ENCODE assay signal across 17 cellular contexts in the genomic region with DNA sequence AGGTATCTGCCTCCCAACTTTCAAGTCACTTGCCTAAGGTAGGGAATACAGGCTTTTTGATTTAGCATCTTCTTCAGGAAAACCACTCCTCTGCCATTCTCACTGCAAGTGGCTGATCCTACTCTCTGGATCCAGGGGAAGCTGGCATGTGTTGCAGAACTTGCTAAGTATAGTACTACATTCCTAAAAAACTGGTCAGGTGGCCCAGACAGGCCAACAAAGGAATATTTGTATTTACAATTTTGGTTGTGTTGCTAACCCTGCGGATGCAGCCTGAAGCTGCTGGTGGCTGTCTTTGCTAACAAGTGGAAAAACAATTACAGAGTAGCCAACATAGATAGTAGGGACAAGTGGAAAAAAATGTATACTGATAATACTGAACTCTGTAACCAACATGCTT.
DNase-seq lines count a peak whose midpoint lies in the region; ATAC-seq and TF ChIP-seq lines count a peak whose summit lies in the region.
"Had no signal": no experiment of that assay in that cellular context is flagged by ENCODE, and none has a peak within 500 bp of the region (broad histone marks: within the 10 kb centered on the region; RNA-seq: fewer than 3 reads in every experiment).

No MANE protein-coding gene starts in this region.

- H3K27ac ChIP-seq in heart right ventricle (peak overlapping the region in 7 of 10 donors; percentile 17 to 93 (median 87)), right atrium auricular region (peak overlapping the region in 1 of 2 donors; percentile 95), mesendoderm (ENCODE audit: low read depth, low read length) (no peak overlapping the region), tibial artery (peak overlapping the region; percentile 79 to 89), SK-N-SH (ENCODE audit: low read depth in 2 of 2, low read length in 1 of 2) (no peak overlapping the region)
- H3K27ac ChIP-seq: BLaER1 treated with 17β-estradiol and CSF1 and Interleukin-3, amounts not matched to agents 10 nM and 100 nM; HL-60 had no signal

- peak in 1 of 8 donors; percentile 14 for ATAC-seq in heart right ventricle
- ATAC-seq: CD8-positive, alpha-beta T cell; HCT116 had no signal

- H2AFZ ChIP-seq in SK-N-SH (ENCODE audit: low read depth), result no peak overlapping the region

- CTCF ChIA-PET in SK-N-SH (lab: Yijun Ruan, JAX), result no interaction called here

- H3K4me1 ChIP-seq in heart right ventricle, result peaks cover 2 to 45% (median 31%) of the 10 kb centered on the region in 9 donors
- peaks cover 0 to 46% of the 10 kb centered on the region in 2 donors for H3K4me1 ChIP-seq in right atrium auricular region
- no peaks in the 10 kb centered on the region for H3K4me1 ChIP-seq in mesendoderm (ENCODE audit: control insufficient read depth, low read depth, low read length)
- peaks cover 0 to 46% (median 19%) of the 10 kb centered on the region in 4 donors for H3K4me1 ChIP-seq in tibial artery
- peaks cover 0 to 13% of the 10 kb centered on the region in 2 experiments; a peak in 2 of 4 replicates for H3K4me1 ChIP-seq in SK-N-SH (ENCODE audit: control insufficient read depth in 1 of 2, insufficient read depth in 2 of 2, low read depth in 1 of 2, low read length in 1 of 2)

- H3K4ac ChIP-seq in mesendoderm (ENCODE audit: low read depth, low read length), result no peak overlapping the region

- no peak overlapping the region for H3K4me3 ChIP-seq in heart right ventricle
- no peak overlapping the region for H3K4me3 ChIP-seq in right atrium auricular region
- no peak overlapping the region for H3K4me3 ChIP-seq in mesendoderm (ENCODE audit: low read length)
- no peak overlapping the region for H3K4me3 ChIP-seq in tibial artery
- H3K4me3 ChIP-seq in SK-N-SH (ENCODE audit: low read depth in 2 of 2, low read length in 1 of 2), result no peak overlapping the region
- H3K4me3 ChIP-seq: BLaER1 treated with 17β-estradiol and CSF1 and Interleukin-3, amounts not matched to agents 10 nM and 100 nM had no signal

- H2AK5ac ChIP-seq in mesendoderm (ENCODE audit: low read length), result no peak overlapping the region

- H3K9ac ChIP-seq in mesendoderm (ENCODE audit: low read length), result no peak overlapping the region
- H3K9ac ChIP-seq in SK-N-SH, result no peak overlapping the region
- H3K9ac ChIP-seq: BLaER1 treated with 17β-estradiol and CSF1 and Interleukin-3, amounts not matched to agents 10 nM and 100 nM had no signal

- H4K20me1 ChIP-seq in SK-N-SH (ENCODE audit: insufficient read depth), result no peaks in the 10 kb centered on the region
- H4K20me1 ChIP-seq: BLaER1 treated with 17β-estradiol and CSF1 and Interleukin-3, amounts not matched to agents 10 nM and 100 nM had no signal

- H2BK5ac ChIP-seq in mesendoderm (ENCODE audit: low read length), result no peak overlapping the region

- intact Hi-C loops in heart right ventricle (cut with DNase I), result no loop called here
- intact Hi-C loops in tibial artery (cut with DNase I; ENCODE audit: low total_unique reads), result no loop called here

- in situ Hi-C loops in SK-MEL-5 (cut with HindIII; ENCODE audit: low pct_unique_long_range_greater_than_20kb, low sequenced_read_pairs), result no loop called here

- no peaks in the 10 kb centered on the region for H3K79me1 ChIP-seq in mesendoderm (ENCODE audit: low read length)

- no peak overlapping the region for H3K23ac ChIP-seq in mesendoderm (ENCODE audit: low read length)

- TF ChIP-seq EP300 in SK-N-SH (IDR thresholded peaks at IDR 0.05; ENCODE audit: borderline replicate concordance in 1 of 2, low read depth in 1 of 2, low read length in 1 of 2), result no peak

- TF ChIP-seq RAD21 in SK-N-SH (IDR thresholded peaks at IDR 0.05; ENCODE audit: low read length), result no peak

- no peaks in the 10 kb centered on the region for H3K36me3 ChIP-seq in heart right ventricle
- H3K36me3 ChIP-seq in right atrium auricular region, result no peaks in the 10 kb centered on the region
- no peaks in the 10 kb centered on the region for H3K36me3 ChIP-seq in mesendoderm (ENCODE audit: control insufficient read depth, insufficient read depth, low read length)
- H3K36me3 ChIP-seq in tibial artery, result no peaks in the 10 kb centered on the region
- no peaks in the 10 kb centered on the region for H3K36me3 ChIP-seq in SK-N-SH (replicated peaks in 1 of 2; ENCODE audit: control insufficient read depth in 1 of 2, insufficient read depth in 2 of 2, low read length in 1 of 2)
- H3K36me3 ChIP-seq: BLaER1 treated with 17β-estradiol and CSF1 and Interleukin-3, amounts not matched to agents 10 nM and 100 nM had no signal

- POLR2A ChIA-PET in SK-N-SH (lab: Yijun Ruan, JAX), result no interaction called here

- H3F3A ChIP-seq in SK-N-SH (replicated peaks; ENCODE audit: insufficient read depth), result peaks cover 11% of the 10 kb centered on the region

- TF ChIP-seq CTCF in heart right ventricle (IDR thresholded peaks at IDR 0.05) (no peak), right atrium auricular region (IDR thresholded peaks at IDR 0.05) (no peak), tibial artery (IDR thresholded peaks at IDR 0.05) (no peak), SK-N-SH (IDR thresholded peaks at IDR 0.05) (no peak)

- no peak overlapping the region for H2BK120ac ChIP-seq in mesendoderm (ENCODE audit: low read depth, low read length)

- no peaks in the 10 kb centered on the region for H3K27me3 ChIP-seq in heart right ventricle
- H3K27me3 ChIP-seq in right atrium auricular region, result no peaks in the 10 kb centered on the region
- no peaks in the 10 kb centered on the region for H3K27me3 ChIP-seq in mesendoderm (ENCODE audit: insufficient read depth, low read length, poor library complexity)
- no peaks in the 10 kb centered on the region for H3K27me3 ChIP-seq in tibial artery
- H3K27me3 ChIP-seq in SK-N-SH (ENCODE audit: insufficient read depth), result no peaks in the 10 kb centered on the region
- H3K27me3 ChIP-seq: BLaER1 treated with 17β-estradiol and CSF1 and Interleukin-3, amounts not matched to agents 10 nM and 100 nM had no signal

- no peaks in the 10 kb centered on the region for H3K9me2 ChIP-seq in SK-N-SH

- H3K9me3 ChIP-seq in heart right ventricle (peaks cover 0 to 5% (median 0%) of the 10 kb centered on the region in 11 donors), right atrium auricular region (no peaks in the 10 kb centered on the region), tibial artery (no peaks in the 10 kb centered on the region), SK-N-SH (no peaks in the 10 kb centered on the region)

- no peak overlapping the region for H2BK15ac ChIP-seq in mesendoderm (replicated peaks; ENCODE audit: low read depth)

- WGBS in heart right ventricle, 2 donors, result 66 to 71% methylated on average over 1 of the region's 1 CpG
- no CpG with 5 or more reads among the region's 1 CpG for WGBS in mesendoderm (ENCODE audit: extremely low coverage, insufficient coverage, low lambda C conversion rate)
- WGBS in SK-N-SH (ENCODE audit: low lambda C conversion rate), result 90% methylated on average over 1 of the region's 1 CpG

- no peak for DNase-seq in heart right ventricle
- DNase-seq in right atrium auricular region (ENCODE audit: low spot score), result no peak
- DNase-seq in SK-MEL-5 (ENCODE audit: low read depth, low spot score), result peak; percentile 37
- no peak for DNase-seq in mesendoderm
- DNase-seq in tibial artery, result no peak
- DNase-seq in T-helper 1 cell, result no peak
- DNase-seq in SK-N-SH, result no peak
- DNase-seq: Calu3; CD8-positive, alpha-beta T cell; DMS79 treated with DMSO at 0.1 percent for 48 hours; GF-D8; GOT3; H7; HFFc6 had no signal

- no peak overlapping the region for H3K56ac ChIP-seq in mesendoderm (ENCODE audit: low read length)

- H4K5ac ChIP-seq in mesendoderm (ENCODE audit: low read length), result no peak overlapping the region

- H3K4me2 ChIP-seq in mesendoderm (ENCODE audit: low read length), result no peak overlapping the region
- H3K4me2 ChIP-seq in SK-N-SH, result no peak overlapping the region

- no peak overlapping the region for H3K18ac ChIP-seq in mesendoderm (ENCODE audit: low read length)

- no peaks in the 10 kb centered on the region for H3K79me2 ChIP-seq in mesendoderm (ENCODE audit: control insufficient read depth, insufficient read depth, low read length)
- H3K79me2 ChIP-seq in SK-N-SH (ENCODE audit: insufficient read depth), result no peaks in the 10 kb centered on the region

- peak overlapping the region; percentile 65 for H4K8ac ChIP-seq in mesendoderm (ENCODE audit: low read depth, low read length)

TF ChIP-seq in SK-N-SH, 30 proteins besides CTCF, POLR2A, EP300 and RAD21 (continues in another document):
- TF ChIP-seq TEAD4 (IDR thresholded peaks at IDR 0.05; ENCODE audit: borderline replicate concordance, insufficient read depth), result no peak
- TF ChIP-seq RFX5 (IDR thresholded peaks at IDR 0.05; ENCODE audit: low read length), result no peak
- no peak for TF ChIP-seq NFIC (IDR thresholded peaks at IDR 0.05; ENCODE audit: borderline replicate concordance)
- TF ChIP-seq CHD2 (IDR thresholded peaks at IDR 0.05; ENCODE audit: low read length, partially characterized antibody), result no peak
- no peak for TF ChIP-seq TCF12 (IDR thresholded peaks at IDR 0.05)
- TF ChIP-seq, protein P1, sequence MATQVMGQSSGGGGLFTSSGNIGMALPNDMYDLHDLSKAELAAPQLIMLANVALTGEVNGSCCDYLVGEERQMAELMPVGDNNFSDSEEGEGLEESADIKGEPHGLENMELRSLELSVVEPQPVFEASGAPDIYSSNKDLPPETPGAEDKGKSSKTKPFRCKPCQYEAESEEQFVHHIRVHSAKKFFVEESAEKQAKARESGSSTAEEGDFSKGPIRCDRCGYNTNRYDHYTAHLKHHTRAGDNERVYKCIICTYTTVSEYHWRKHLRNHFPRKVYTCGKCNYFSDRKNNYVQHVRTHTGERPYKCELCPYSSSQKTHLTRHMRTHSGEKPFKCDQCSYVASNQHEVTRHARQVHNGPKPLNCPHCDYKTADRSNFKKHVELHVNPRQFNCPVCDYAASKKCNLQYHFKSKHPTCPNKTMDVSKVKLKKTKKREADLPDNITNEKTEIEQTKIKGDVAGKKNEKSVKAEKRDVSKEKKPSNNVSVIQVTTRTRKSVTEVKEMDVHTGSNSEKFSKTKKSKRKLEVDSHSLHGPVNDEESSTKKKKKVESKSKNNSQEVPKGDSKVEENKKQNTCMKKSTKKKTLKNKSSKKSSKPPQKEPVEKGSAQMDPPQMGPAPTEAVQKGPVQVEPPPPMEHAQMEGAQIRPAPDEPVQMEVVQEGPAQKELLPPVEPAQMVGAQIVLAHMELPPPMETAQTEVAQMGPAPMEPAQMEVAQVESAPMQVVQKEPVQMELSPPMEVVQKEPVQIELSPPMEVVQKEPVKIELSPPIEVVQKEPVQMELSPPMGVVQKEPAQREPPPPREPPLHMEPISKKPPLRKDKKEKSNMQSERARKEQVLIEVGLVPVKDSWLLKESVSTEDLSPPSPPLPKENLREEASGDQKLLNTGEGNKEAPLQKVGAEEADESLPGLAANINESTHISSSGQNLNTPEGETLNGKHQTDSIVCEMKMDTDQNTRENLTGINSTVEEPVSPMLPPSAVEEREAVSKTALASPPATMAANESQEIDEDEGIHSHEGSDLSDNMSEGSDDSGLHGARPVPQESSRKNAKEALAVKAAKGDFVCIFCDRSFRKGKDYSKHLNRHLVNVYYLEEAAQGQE (IDR thresholded peaks at IDR 0.05; ENCODE audit: low read depth, low read length), result no peak
- TF ChIP-seq POLR2AphosphoS5 (IDR thresholded peaks at IDR 0.05; ENCODE audit: low read depth, low read length), result no peak

Comparison
In these comparisons a context has a peak if more than half of its experiments do, and no peak if none do; other contexts are left out.
1. H3K27ac ChIP-seq: peak in heart right ventricle (7 of 10) and tibial artery (2 of 2); none in mesendoderm (single experiment) and SK-N-SH (0 of 2).